Comparison of ENCODE assay signal across 8 cellular contexts in genomic region chr15:77186518-77187095, GRCh38.
A peak's percentile ranks its signal among the peaks of the same experiment; 100 is the strongest.
DNase-seq lines count a peak whose midpoint lies in the region; ATAC-seq and TF ChIP-seq lines count a peak whose summit lies in the region.

No MANE protein-coding gene starts in this region.

- no peaks in the 10 kb centered on the region for H3K27me3 Mint-ChIP-seq in activated CD4-positive, alpha-beta T cell treated with anti-CD3 and anti-CD28 coated beads, Interleukin-2, amount 10 ng/mL, durations not matched to agents 24 days and 14 days

- ATAC-seq in mucosa of descending colon, result peak; percentile 34
- ATAC-seq in HG03045 (IDR thresholded peaks at IDR 0.05; ENCODE audit: unreplicated experiment), result no peak

- TF ChIP-seq CTCF in mucosa of descending colon (IDR thresholded peaks at IDR 0.05), result no peak

- H3K9me3 Mint-ChIP-seq in activated CD4-positive, alpha-beta T cell treated with anti-CD3 and anti-CD28 coated beads, Interleukin-2, amount 10 ng/mL, durations not matched to agents 24 days and 14 days, result no peaks in the 10 kb centered on the region

- H3K9me3 ChIP-seq in NT2/D1 (ENCODE audit: insufficient read depth, low read length) (no peaks in the 10 kb centered on the region), mucosa of descending colon (no peaks in the 10 kb centered on the region)

- no peak overlapping the region for H3K9ac ChIP-seq in NT2/D1 (ENCODE audit: insufficient read length, low read depth)

- no peak overlapping the region for H3K4me3 Mint-ChIP-seq in activated CD4-positive, alpha-beta T cell treated with anti-CD3 and anti-CD28 coated beads, Interleukin-2, amount 10 ng/mL, durations not matched to agents 24 days and 14 days

- H3K27ac Mint-ChIP-seq in activated CD4-positive, alpha-beta T cell treated with anti-CD3 and anti-CD28 coated beads, Interleukin-2, amount 10 ng/mL, durations not matched to agents 24 days and 14 days, result peak overlapping the region; percentile 48

- H3K36me3 ChIP-seq in NT2/D1 (ENCODE audit: insufficient read depth, insufficient read length, low read length) (no peaks in the 10 kb centered on the region), mucosa of descending colon (ENCODE audit: low read depth) (no peaks in the 10 kb centered on the region)

- H3K27me3 ChIP-seq in NT2/D1 (ENCODE audit: insufficient read depth, insufficient read length), result no peaks in the 10 kb centered on the region

- H3K36me3 Mint-ChIP-seq in activated CD4-positive, alpha-beta T cell treated with anti-CD3 and anti-CD28 coated beads, Interleukin-2, amount 10 ng/mL, durations not matched to agents 24 days and 14 days (ENCODE audit: low read depth), result peaks cover 3% of the 10 kb centered on the region

- H3K4me1 ChIP-seq in NT2/D1 (ENCODE audit: insufficient read depth, insufficient read length) (no peaks in the 10 kb centered on the region), mucosa of descending colon (ENCODE audit: low read depth) (peaks cover 15% of the 10 kb centered on the region)

- peaks cover 64% of the 10 kb centered on the region for H3K4me1 Mint-ChIP-seq in activated CD4-positive, alpha-beta T cell treated with anti-CD3 and anti-CD28 coated beads, Interleukin-2, amount 10 ng/mL, durations not matched to agents 24 days and 14 days

- intact Hi-C loops in activated CD4-positive, alpha-beta T cell treated with anti-CD3 and anti-CD28 coated beads, Interleukin-2, amount 10 ng/mL, durations not matched to agents 24 days and 14 days (cut with micrococcal nuclease), result loop anchor here (1.0 to 5.0 kb wide), 5 partner anchors 69 to 357 kb away; partner anchors contain the start of genes HMG20A and PEAK1
- intact Hi-C loops in mucosa of descending colon (cut with DNase I, micrococcal nuclease), result no loop called here

- H3K4me3 ChIP-seq in NT2/D1 (ENCODE audit: insufficient read length, low read depth), result no peak overlapping the region
- H3K4me3 ChIP-seq in mucosa of descending colon, result no peak overlapping the region

- peak; percentile 73 for DNase-seq in activated CD4-positive, alpha-beta T cell treated with anti-CD3 and anti-CD28 coated beads, Interleukin-2, amount 10 ng/mL, durations not matched to agents 24 days and 14 days
- no peak for DNase-seq in activated CD4-positive, alpha-beta T cell treated with anti-CD3 and anti-CD28 coated beads, Interleukin-2, amount 50 U/mL, for 48 hours
- DNase-seq in NT2/D1 (ENCODE audit: low read depth, low spot score) (peak; percentile 20), dermis blood vessel endothelial cell (peak; percentile 77), mucosa of descending colon (no peak), NCI-H187 treated with DMSO at 0.1 percent for 48 hours (lab: John Stamatoyannopoulos, UW) (no peak)
- DNase-seq in stimulated activated CD4-positive, alpha-beta T cell treated with anti-CD3 and anti-CD28 coated beads, Interleukin-4, amount 100 ng/mL, for 24 hours, result no peak

Comparison
In these comparisons a context has a peak if more than half of its experiments do, and no peak if none do; other contexts are left out.
1. DNase-seq: peak in activated CD4-positive, alpha-beta T cell treated with anti-CD3 and anti-CD28 coated beads, Interleukin-2, amount 10 ng/mL, durations not matched to agents 24 days and 14 days (single experiment), NT2/D1 (single experiment) and dermis blood vessel endothelial cell (single experiment); none in activated CD4-positive, alpha-beta T cell treated with anti-CD3 and anti-CD28 coated beads, Interleukin-2, amount 50 U/mL, for 48 hours (0 of 2), mucosa of descending colon (0 of 3), NCI-H187 treated with DMSO at 0.1 percent for 48 hours (single experiment) and stimulated activated CD4-positive, alpha-beta T cell treated with anti-CD3 and anti-CD28 coated beads, Interleukin-4, amount 100 ng/mL, for 24 hours (single experiment).